17 cellular contexts compared by ENCODE assay signal in genomic region chr4:44558206-44558605, GRCh38.
A peak's percentile ranks its signal among the peaks of the same experiment; 100 is the strongest.
DNase-seq lines count a peak whose midpoint lies in the region; ATAC-seq and TF ChIP-seq lines count a peak whose summit lies in the region.
"Had no signal": no experiment of that assay in that cellular context is flagged by ENCODE, and none has a peak within 500 bp of the region (broad histone marks: within the 10 kb centered on the region; RNA-seq: fewer than 3 reads in every experiment).

No MANE protein-coding gene starts in this region.

- no peaks in the 10 kb centered on the region for H3K36me3 ChIP-seq in neural cell (ENCODE audit: insufficient read depth, low read length)

- no peaks in the 10 kb centered on the region for H3K27me3 ChIP-seq in neural cell (ENCODE audit: insufficient read depth, low read depth, low read length)

- no peak overlapping the region for H2AFZ ChIP-seq in neural cell (ENCODE audit: low read depth, low read length)

- no peak for TF ChIP-seq RAD21 in neural cell (conservative IDR thresholded peaks at IDR 0.05)

- H3F3A ChIP-seq in neural cell (ENCODE audit: insufficient read depth, low read length, poor library complexity, severe bottlenecking) = no peaks in the 10 kb centered on the region

- H3K4me3 ChIP-seq in fibroblast of pulmonary artery (replicated peaks; ENCODE audit: low read depth, low read length) (no peak overlapping the region), neural cell (ENCODE audit: low read length) (peak overlapping the region; percentile 13)
- H3K4me3 ChIP-seq: A549 had no signal

- H3K9me2 ChIP-seq in neural cell (ENCODE audit: insufficient read depth, low read length) = no peaks in the 10 kb centered on the region

- no peak for TF ChIP-seq EP300 in neural cell (conservative IDR thresholded peaks at IDR 0.05; ENCODE audit: poor library complexity, severe bottlenecking)

- no peaks in the 10 kb centered on the region for H4K20me1 ChIP-seq in neural cell (ENCODE audit: insufficient read depth)

- DNase-seq in NCI-H1105 (lab: John Stamatoyannopoulos, UW) (peak; percentile 35), NCI-H1105 treated with DMSO at 0.1 percent for 48 hours (lab: John Stamatoyannopoulos, UW) (no peak), NCI-H226 (peak; percentile 77), fibroblast of pulmonary artery (ENCODE audit: low read depth) (peak; percentile 30), DMS53 (lab: John Stamatoyannopoulos, UW) (no peak), glomerular visceral epithelial cell (ENCODE audit: extremely low spot score) (no peak)
- DNase-seq: AML-193; Caco-2; CD4-positive, alpha-beta T cell; DMS79; GDM1; H9 had no signal

- no peak overlapping the region for H3K4me2 ChIP-seq in neural cell (ENCODE audit: low read length)
- H3K4me2 ChIP-seq: A549 had no signal

- TF ChIP-seq CTCF in fibroblast of pulmonary artery (IDR thresholded peaks at IDR 0.05; ENCODE audit: low read length, missing control alignments) (no peak), neural cell (IDR thresholded peaks at IDR 0.05; ENCODE audit: poor library complexity, severe bottlenecking) (no peak)

- no peak for ATAC-seq in HG02885 (IDR thresholded peaks at IDR 0.05; ENCODE audit: poor library complexity, unreplicated experiment)
- ATAC-seq: A549 had no signal

- H3K79me2 ChIP-seq in neural cell (replicated peaks; ENCODE audit: insufficient read depth, low read length) = no peaks in the 10 kb centered on the region

- H3K9ac ChIP-seq in neural cell (ENCODE audit: low read length) = no peak overlapping the region

- H3K27ac ChIP-seq in neural cell (ENCODE audit: low read length) = peak overlapping the region; percentile 30
- H3K27ac ChIP-seq: 22Rv1, A549, C4-2B had no signal

- H3K9me3 ChIP-seq in neural cell (ENCODE audit: low read length) = no peaks in the 10 kb centered on the region
- H3K9me3 ChIP-seq: A549, Caco-2 had no signal

TF ChIP-seq in neural cell, 6 proteins besides CTCF, POLR2A, EP300 and RAD21:
- no peak for TF ChIP-seq EZH2 (IDR thresholded peaks at IDR 0.05; ENCODE audit: borderline replicate concordance, insufficient read depth, low read length, poor library complexity, severe bottlenecking)
- TF ChIP-seq REST (IDR thresholded peaks at IDR 0.05; ENCODE audit: borderline replicate concordance) = no peak

Comparison
In these comparisons a context has a peak if more than half of its experiments do, and no peak if none do; other contexts are left out.
1. DNase-seq: peak in NCI-H1105 (single experiment), NCI-H226 (single experiment) and fibroblast of pulmonary artery (single experiment); none in NCI-H1105 treated with DMSO at 0.1 percent for 48 hours (single experiment), DMS53 (single experiment) and glomerular visceral epithelial cell (single experiment).